8 cellular contexts compared by ENCODE assay signal in the genomic region with DNA sequence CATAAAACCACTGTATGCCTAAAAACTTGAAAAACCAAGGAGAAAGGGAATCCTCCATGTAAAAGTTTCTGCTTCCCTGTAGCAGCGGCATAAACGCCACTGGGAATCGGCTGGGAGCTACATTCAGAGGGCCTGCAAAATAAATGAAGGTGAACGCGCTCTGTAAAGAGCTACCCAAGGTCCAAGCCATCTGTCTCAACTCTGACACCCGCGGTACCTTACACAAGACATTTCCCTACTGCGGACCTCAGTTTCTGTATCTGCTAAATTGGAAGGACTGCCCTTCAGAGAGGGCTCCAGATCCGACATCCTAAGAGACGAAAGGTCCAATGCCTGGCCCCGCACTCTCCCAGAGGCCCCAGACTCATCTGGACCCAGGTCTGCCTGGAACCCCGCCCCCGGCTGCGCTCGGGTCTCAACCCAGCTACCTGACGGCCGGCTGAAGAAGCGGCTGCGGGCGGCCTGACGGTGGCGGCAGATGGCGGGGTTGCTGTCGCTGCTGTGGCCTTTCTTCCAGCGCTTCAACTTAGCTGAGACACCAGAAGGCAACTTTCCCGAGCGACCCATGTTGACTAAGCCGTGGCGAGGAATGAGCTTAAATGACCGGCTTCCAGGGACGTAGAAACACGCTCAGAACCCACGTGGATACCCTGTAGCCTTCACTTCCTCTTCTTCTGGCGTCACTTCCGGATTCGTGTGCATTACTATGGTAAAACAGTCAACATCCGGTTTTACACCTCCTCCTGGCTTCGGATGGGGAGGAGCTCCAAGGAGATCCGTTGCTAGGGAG. TPM values are rescaled to one million over a fixed set of nuclear protein-coding genes. Genes with fewer than 3 reads are reported as not detected.
DNase-seq lines count a peak whose midpoint lies in the region; ATAC-seq and TF ChIP-seq lines count a peak whose summit lies in the region.

Gene RRP12 (minus strand): TSS at position 676 of the 790 bp plus-strand sequence. CDS start 109 bp downstream, at position 567.

- H3K4me1 Mint-ChIP-seq in T-helper 2 cell treated with Interferon-gamma antibody and Interleukin-4, amounts not matched to agents 5 μg/mL and 100 μg/mL, for 36 hours (ENCODE audit: low read depth) = peaks cover 14% of the 10 kb centered on the region

- no peaks in the 10 kb centered on the region for H3K4me1 ChIP-seq in hepatocyte (ENCODE audit: insufficient read depth)

- H3K9me2 ChIP-seq in hepatocyte (replicated peaks; ENCODE audit: insufficient read depth) = no peaks in the 10 kb centered on the region

- H3K27me3 Mint-ChIP-seq in T-helper 2 cell treated with Interferon-gamma antibody and Interleukin-4, amounts not matched to agents 5 μg/mL and 100 μg/mL, for 36 hours (ENCODE audit: low read depth) = no peaks in the 10 kb centered on the region

- no peaks in the 10 kb centered on the region for H3K27me3 ChIP-seq in hepatocyte

- peak within 1 kb of the TSS; percentile 45 for H2AFZ ChIP-seq in hepatocyte

- H3K36me3 ChIP-seq in hepatocyte (replicated peaks; ENCODE audit: insufficient read depth, low read depth) = no peaks in the 10 kb centered on the region

- H3K27ac ChIP-seq in hepatocyte = peak within 1 kb of the TSS; percentile 78

- H3K4me3 ChIP-seq in hepatocyte = peak within 1 kb of the TSS; percentile 60

- H3K9me3 Mint-ChIP-seq in T-helper 2 cell treated with Interferon-gamma antibody and Interleukin-4, amounts not matched to agents 5 μg/mL and 100 μg/mL, for 36 hours = no peaks in the 10 kb centered on the region

- H4K20me1 ChIP-seq in hepatocyte (ENCODE audit: insufficient read depth, poor library complexity, severe bottlenecking) = no peaks in the 10 kb centered on the region

- H3K36me3 Mint-ChIP-seq in T-helper 2 cell treated with Interferon-gamma antibody and Interleukin-4, amounts not matched to agents 5 μg/mL and 100 μg/mL, for 36 hours (ENCODE audit: low read depth) = peaks cover 8% of the 10 kb centered on the region

- ATAC-seq in GM18508 (IDR thresholded peaks at IDR 0.05; ENCODE audit: insufficient read depth, unreplicated experiment) = peak; percentile 76
- peak; percentile 97 for ATAC-seq in HG02981 (IDR thresholded peaks at IDR 0.05; ENCODE audit: unreplicated experiment)

- peak; percentile 13 for TF ChIP-seq CTCF in hepatocyte (IDR thresholded peaks at IDR 0.05; ENCODE audit: poor library complexity)

- H3K9me3 ChIP-seq in hepatocyte (ENCODE audit: low read depth) = no peaks in the 10 kb centered on the region

- H3K27ac Mint-ChIP-seq in T-helper 2 cell treated with Interferon-gamma antibody and Interleukin-4, amounts not matched to agents 5 μg/mL and 100 μg/mL, for 36 hours = peak within 1 kb of the TSS; percentile 96

- DNase-seq in 8988T (peak; percentile 82), NCI-H2029 (lab: John Stamatoyannopoulos, UW) (peak; percentile 93), astrocyte of the hippocampus (ENCODE audit: low read depth, low spot score) (peak; percentile 98), hepatocyte (ENCODE audit: low spot score) (peak; percentile 96), renal cortical epithelial cell (ENCODE audit: low read depth) (peak; percentile 99)
- peak; percentile 88 for DNase-seq in T-helper 2 cell treated with Interferon-gamma antibody and Interleukin-4, amounts not matched to agents 5 μg/mL and 100 μg/mL, for 36 hours (ENCODE audit: low spot score)

- H3K4me3 Mint-ChIP-seq in T-helper 2 cell treated with Interferon-gamma antibody and Interleukin-4, amounts not matched to agents 5 μg/mL and 100 μg/mL, for 36 hours = peak within 1 kb of the TSS; percentile 95

- peaks cover 9% of the 10 kb centered on the region for H3K79me2 ChIP-seq in hepatocyte

- peak within 1 kb of the TSS; percentile 86 for H3K4me2 ChIP-seq in hepatocyte

- 2% methylated on average over 39 of the region's 39 CpGs for WGBS in hepatocyte (ENCODE audit: low lambda C conversion rate, missing lambda C conversion rate)

RNA-seq across cellular contexts. Expression of gene RRP12, which starts in this region (rescaled TPM):
- total RNA-seq in hepatocyte (8.5 and 10.6 TPM in 2 replicates), renal cortical epithelial cell (22.6 and 29.2 TPM in 2 replicates)
- polyA plus RNA-seq in hepatocyte = 19.6 and 20.6 TPM in 2 replicates

Comparison
In these comparisons a context has a peak if more than half of its experiments do, and no peak if none do; other contexts are left out.
1. Peak in every context shown above with its lines: DNase-seq, ATAC-seq, H3K4me3 ChIP-seq and H3K27ac ChIP-seq.